Comparison of ENCODE assay signal across 1 cellular context in the genomic region with DNA sequence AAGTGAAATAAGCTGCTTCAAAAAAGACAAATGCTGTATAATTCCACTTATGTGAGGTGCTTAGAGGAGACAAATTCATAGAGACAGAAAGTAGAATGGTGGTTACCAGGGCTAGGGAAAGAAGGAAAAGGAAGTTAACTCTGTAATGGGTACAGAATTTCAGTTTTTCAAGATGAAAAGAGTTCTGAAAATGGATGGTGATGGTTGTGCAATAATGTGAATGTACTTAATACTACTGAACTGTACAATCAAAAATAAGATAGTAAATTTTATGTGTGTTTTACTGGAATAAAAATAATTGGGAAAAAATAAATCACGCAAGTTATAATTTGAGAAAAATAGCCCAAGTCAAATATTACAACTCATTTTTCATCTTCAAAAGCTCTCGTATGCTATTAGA.
TF ChIP-seq lines count a peak whose summit lies in the region.

No MANE protein-coding gene starts in this region.

TF ChIP-seq in IMR-90, 13 proteins besides CTCF, POLR2A, EP300 and RAD21:
- peak; percentile 91 for TF ChIP-seq CEBPB (IDR thresholded peaks at IDR 0.05; ENCODE audit: low read depth, low read length)
- no peak for TF ChIP-seq RFX5 (IDR thresholded peaks at IDR 0.05; ENCODE audit: low read depth, low read length)
